Comparison of ENCODE assay signal across 1 cellular context in genomic region chr1:208119225-208119606, GRCh38.
A peak's percentile ranks its signal among the peaks of the same experiment; 100 is the strongest.
TF ChIP-seq lines count a peak whose summit lies in the region.

No MANE protein-coding gene starts in this region.

TF ChIP-seq in HepG2, 621 proteins besides CTCF, POLR2A, EP300 and RAD21 (continued from another document and continues in another):
- TF ChIP-seq ZNF142 (CRISPR knock-in tag; IDR thresholded peaks at IDR 0.05): no peak
- TF ChIP-seq BCLAF1 (IDR thresholded peaks at IDR 0.05): no peak
- TF ChIP-seq U2AF1 (optimal IDR thresholded peaks at IDR 0.05; ENCODE audit: low read depth, low read length): no peak
- no peak for TF ChIP-seq ZNF101 (CRISPR knock-in tag; IDR thresholded peaks at IDR 0.05; ENCODE audit: borderline replicate concordance, low read depth)
- TF ChIP-seq BCL6 (CRISPR knock-in tag; IDR thresholded peaks at IDR 0.05): 0 out of 2 replicates have a peak, but pooled peaks have one; percentile 20
- no peak for TF ChIP-seq RFXANK (CRISPR knock-in tag; IDR thresholded peaks at IDR 0.05)
- no peak for TF ChIP-seq YY1 (IDR thresholded peaks at IDR 0.05; ENCODE audit: insufficient read depth, insufficient replicate concordance, low read depth, low read length)
- TF ChIP-seq ZSCAN5A (CRISPR knock-in tag; IDR thresholded peaks at IDR 0.05; ENCODE audit: borderline replicate concordance): no peak
- no peak for TF ChIP-seq ZMYM4 (CRISPR knock-in tag; IDR thresholded peaks at IDR 0.05)
- TF ChIP-seq ELF3 (CRISPR knock-in tag; IDR thresholded peaks at IDR 0.05): no peak; the same call in 1 of the 2 replicates
- TF ChIP-seq ZBTB8A (CRISPR knock-in tag; IDR thresholded peaks at IDR 0.05; ENCODE audit: borderline replicate concordance, low read depth): no peak
- TF ChIP-seq ZNF552 (CRISPR knock-in tag; IDR thresholded peaks at IDR 0.05; ENCODE audit: borderline replicate concordance): no peak
- peak; percentile 42; the same call in 1 of the 2 replicates for TF ChIP-seq RARA (CRISPR knock-in tag; IDR thresholded peaks at IDR 0.05)
- no peak; the same call in 1 of the 2 replicates for TF ChIP-seq ZNF292 (CRISPR knock-in tag; IDR thresholded peaks at IDR 0.05; ENCODE audit: borderline replicate concordance, low read depth)
- peak; percentile 39; the same call in 1 of the 2 replicates for TF ChIP-seq IRF2 (CRISPR knock-in tag; IDR thresholded peaks at IDR 0.05)
- TF ChIP-seq KLF11 (CRISPR knock-in tag; IDR thresholded peaks at IDR 0.05): no peak
- no peak for TF ChIP-seq MEIS2 (CRISPR knock-in tag; IDR thresholded peaks at IDR 0.05)
- TF ChIP-seq ZFP91 (CRISPR knock-in tag; IDR thresholded peaks at IDR 0.05; ENCODE audit: borderline replicate concordance): no peak
- no peak for TF ChIP-seq ZNF460 (CRISPR knock-in tag; IDR thresholded peaks at IDR 0.05; ENCODE audit: borderline replicate concordance)
- TF ChIP-seq NCOA2 (CRISPR knock-in tag; IDR thresholded peaks at IDR 0.05): peak; percentile 39; the same call in 1 of the 2 replicates
- no peak for TF ChIP-seq NR2F6 (IDR thresholded peaks at IDR 0.05)
- TF ChIP-seq NR2F6 (CRISPR knock-in tag; IDR thresholded peaks at IDR 0.05): peak; percentile 67
- TF ChIP-seq FOXP4 (CRISPR knock-in tag; IDR thresholded peaks at IDR 0.05): peak; percentile 91
- no peak for TF ChIP-seq NONO (IDR thresholded peaks at IDR 0.05)
- TF ChIP-seq NONO (CRISPR knock-in tag; conservative IDR thresholded peaks at IDR 0.05): no peak
- TF ChIP-seq SALL1 (CRISPR knock-in tag; IDR thresholded peaks at IDR 0.05): peak; percentile 71
- TF ChIP-seq ZNF24 (IDR thresholded peaks at IDR 0.05): no peak
- no peak for TF ChIP-seq SIN3A (IDR thresholded peaks at IDR 0.05; ENCODE audit: borderline replicate concordance, low read depth, low read length)
- no peak for TF ChIP-seq SOX6 (IDR thresholded peaks at IDR 0.05)
- TF ChIP-seq SOX6 (CRISPR knock-in tag; IDR thresholded peaks at IDR 0.05): peak; percentile 37; the same call in 1 of the 2 replicates
- TF ChIP-seq ZNF746 (CRISPR knock-in tag; IDR thresholded peaks at IDR 0.05): no peak
- TF ChIP-seq ZNF407 (CRISPR knock-in tag; IDR thresholded peaks at IDR 0.05; ENCODE audit: not compliant biosample characterization): no peak
- 0 out of 2 replicates have a peak, but pooled peaks have one; percentile 36 for TF ChIP-seq HOXD1 (CRISPR knock-in tag; IDR thresholded peaks at IDR 0.05)
- no peak for TF ChIP-seq SRF (IDR thresholded peaks at IDR 0.05; ENCODE audit: low read depth, low read length)
- no peak for TF ChIP-seq ZNF713 (CRISPR knock-in tag; IDR thresholded peaks at IDR 0.05)
